9 cellular contexts compared by ENCODE assay signal in genomic region chr9:69036799-69037198, GRCh38. TPM values are rescaled to one million over a fixed set of nuclear protein-coding genes. Genes with fewer than 3 reads are reported as not detected.
DNase-seq lines count a peak whose midpoint lies in the region; ATAC-seq and TF ChIP-seq lines count a peak whose summit lies in the region.
"Had no signal": no experiment of that assay in that cellular context is flagged by ENCODE, and none has a peak within 500 bp of the region (broad histone marks: within the 10 kb centered on the region; RNA-seq: fewer than 3 reads in every experiment).

No MANE protein-coding gene starts in this region.

- peaks cover 5% of the 10 kb centered on the region for H3K4me1 Mint-ChIP-seq in endothelial cell (ENCODE audit: unreplicated experiment)

- H3K9me3 ChIP-seq in DOHH2 (ENCODE audit: control insufficient read depth, insufficient read depth, low read length) (no peaks in the 10 kb centered on the region), PC-9 (ENCODE audit: insufficient read depth, low read depth) (no peaks in the 10 kb centered on the region), ovary (no peaks in the 10 kb centered on the region)

- H3K27me3 ChIP-seq in DOHH2 (ENCODE audit: control insufficient read depth, low read length), result no peaks in the 10 kb centered on the region
- H3K27me3 ChIP-seq in PC-9 (ENCODE audit: insufficient read depth, low read depth), result no peaks in the 10 kb centered on the region
- no peaks in the 10 kb centered on the region for H3K27me3 ChIP-seq in ovary

- no peak for TF ChIP-seq EP300 in ovary (IDR thresholded peaks at IDR 0.05)

- H3K9me2 ChIP-seq in DOHH2 (replicated peaks; ENCODE audit: control insufficient read depth, low read length) (no peaks in the 10 kb centered on the region), PC-9 (ENCODE audit: insufficient read depth) (no peaks in the 10 kb centered on the region)

- H3K4me1 ChIP-seq in DOHH2 (ENCODE audit: control insufficient read depth, low read length) (peaks cover 10% of the 10 kb centered on the region), PC-9 (replicated peaks; ENCODE audit: insufficient read depth) (0 out of 2 replicates have a peak, but pooled peaks cover 10% of the 10 kb centered on the region), ovary (ENCODE audit: insufficient read depth) (peaks cover 2% of the 10 kb centered on the region)

- peak overlapping the region; percentile 91 for H3K4me3 Mint-ChIP-seq in endothelial cell (ENCODE audit: unreplicated experiment)

- H3K4me3 ChIP-seq in DOHH2 (ENCODE audit: low read length) (peak overlapping the region; percentile 86), PC-9 (peak overlapping the region; percentile 93), ovary (no peak overlapping the region)

- H4K20me1 ChIP-seq in DOHH2 (ENCODE audit: control insufficient read depth, insufficient read depth, low read depth, low read length), result no peaks in the 10 kb centered on the region
- H4K20me1 ChIP-seq in PC-9 (ENCODE audit: insufficient read depth), result no peaks in the 10 kb centered on the region

- H2AFZ ChIP-seq in PC-9, result peak overlapping the region; percentile 100; the same call in 1 of the 2 replicates

- CTCF ChIA-PET in PC-9 (lab: Charles Lee), result interaction anchor here (1.4 kb wide), 1 partner anchor 156 kb away, joined by 8 read pairs; no protein-coding TSS in a partner anchor

- peak overlapping the region; percentile 44 for H3K27ac Mint-ChIP-seq in endothelial cell (ENCODE audit: unreplicated experiment)

- POLR2A ChIA-PET in PC-9 (lab: Charles Lee; ENCODE audit: unreplicated experiment), result interaction anchor here (0.6 kb wide), 1 partner anchor 156 kb away, joined by 18 read pairs; no protein-coding TSS in a partner anchor

- H3K27me3 Mint-ChIP-seq in endothelial cell (ENCODE audit: unreplicated experiment), result peaks cover 6% of the 10 kb centered on the region

- H3K36me3 ChIP-seq in DOHH2 (ENCODE audit: control insufficient read depth, low read length) (no peaks in the 10 kb centered on the region), PC-9 (ENCODE audit: low read depth) (no peaks in the 10 kb centered on the region), ovary (no peaks in the 10 kb centered on the region)

- intact Hi-C loops in PC-9 (cut with micrococcal nuclease; ENCODE audit: unreplicated experiment) (loop anchor here (1.0 to 10.0 kb wide), 4 partner anchors 86 to 376 kb away; no protein-coding TSS in a partner anchor), ovary (cut with DNase I) (loop anchor here in 1 of 4 donors (5.0 kb wide), 1 partner anchor 151 kb away; no protein-coding TSS in a partner anchor)

- H3K79me2 ChIP-seq in DOHH2 (ENCODE audit: control insufficient read depth, low read length) (peaks cover 54% of the 10 kb centered on the region), PC-9 (ENCODE audit: low read depth) (peaks cover 33% of the 10 kb centered on the region)

- WGBS in ovary, 3 donors, result 34 to 39% (median 36%) methylated on average over 10 of the region's 10 CpGs

- no peaks in the 10 kb centered on the region for H3K9me3 Mint-ChIP-seq in endothelial cell (ENCODE audit: unreplicated experiment)

- BruUV-seq in PC-9 (replicated peaks; lab: Mats Ljungman, UMichigan), result no TSS peak

- DNase-seq in PC-9 (no peak), endothelial cell (ENCODE audit: low spot score) (no peak), ovary (peak in 1 of 5 donors; percentile 54), activated gamma-delta T cell (lab: John Stamatoyannopoulos, UW) (no peak), GM10266 (ENCODE audit: extremely low spot score) (no peak), COLO668 (lab: John Stamatoyannopoulos, UW; ENCODE audit: unreplicated experiment) (no peak)

- peak overlapping the region; percentile 69 for H3K4me2 ChIP-seq in DOHH2 (ENCODE audit: low read length)
- H3K4me2 ChIP-seq in PC-9, result peak overlapping the region; percentile 96

- no peak for TF ChIP-seq POLR2A in ovary (IDR thresholded peaks at IDR 0.05)

- H3K27ac ChIP-seq in DOHH2 (ENCODE audit: low read depth, low read length), result no peak overlapping the region
- no peak overlapping the region for H3K27ac ChIP-seq in PC-9
- H3K27ac ChIP-seq in ovary, result peak overlapping the region; percentile 68 to 82

- ATAC-seq in GM19395 (IDR thresholded peaks at IDR 0.05; ENCODE audit: unreplicated experiment), result no peak

- H3K36me3 Mint-ChIP-seq in endothelial cell (ENCODE audit: low read depth, unreplicated experiment), result no peaks in the 10 kb centered on the region

- H3F3A ChIP-seq in DOHH2 (ENCODE audit: control insufficient read depth, insufficient read depth), result no peaks in the 10 kb centered on the region; the same call in 1 of the 2 replicates
- peaks cover 10% of the 10 kb centered on the region; the same call in 1 of the 2 replicates for H3F3A ChIP-seq in PC-9 (ENCODE audit: insufficient read depth, low read depth)

- TF ChIP-seq CTCF in DOHH2 (IDR thresholded peaks at IDR 0.05; ENCODE audit: low read depth, low read length, poor library complexity, severe bottlenecking) (no peak), PC-9 (conservative IDR thresholded peaks at IDR 0.05) (no peak), endothelial cell (IDR thresholded peaks at IDR 0.05; ENCODE audit: unreplicated experiment) (no peak), ovary (IDR thresholded peaks at IDR 0.05) (no peak), GM10266 (IDR thresholded peaks at IDR 0.05; ENCODE audit: control insufficient read depth, insufficient read depth, low read depth, missing control alignments) (no peak)

RNA-seq across cellular contexts. Expression of gene FXN, which starts 1.2 kb away (rescaled TPM):
- 12.0 and 19.5 TPM in 2 replicates for total RNA-seq in PC-9 (2021)
- total RNA-seq in endothelial cell (ENCODE audit: unreplicated experiment), result 14.4 TPM
- total RNA-seq in ovary, result 10 to 100 TPM in 6 of 7 donors, 1 to 10 TPM in 1; 4.5 to 29.2 (median 21.9) TPM
- polyA plus RNA-seq in ovary, result 10 to 100 TPM; 17.0 to 27.7 TPM

RNA-seq across cellular contexts. Expression of gene PRKACG, which starts 22.9 kb away (rescaled TPM):
- total RNA-seq in PC-9 (2021), result not detected in 2 replicates
- not detected for total RNA-seq in endothelial cell (ENCODE audit: unreplicated experiment)
- total RNA-seq in ovary, result not detected
- polyA plus RNA-seq in ovary, result not detected
- total RNA-seq: lung microvascular endothelial cell had no signal

Comparison
In these comparisons a context has a peak if more than half of its experiments do, and no peak if none do; other contexts are left out.
1. H3K27ac ChIP-seq: peak in ovary (2 of 2); none in DOHH2 (single experiment) and PC-9 (single experiment).